In the genomic region with DNA sequence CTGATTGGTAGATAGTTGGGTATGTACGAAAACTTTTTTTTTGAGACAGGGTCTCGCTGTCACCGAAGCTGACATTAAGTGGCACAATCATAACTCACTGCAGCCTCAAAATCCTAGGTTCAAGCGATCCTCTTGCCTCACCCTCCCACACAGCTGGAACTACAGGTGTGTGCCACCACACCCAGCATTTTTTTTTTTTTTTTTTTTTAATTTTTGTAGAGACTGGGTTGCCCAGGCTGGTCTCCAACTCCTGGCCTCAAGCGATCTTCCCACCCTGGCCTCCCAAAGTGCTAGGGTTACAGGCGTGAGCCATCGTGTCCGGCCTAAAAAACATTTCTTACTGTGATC, we compare ENCODE assay signal across 8 cellular contexts. TPM values are rescaled to one million over a fixed set of nuclear protein-coding genes. Genes with fewer than 3 reads are reported as not detected.
A peak's percentile ranks its signal among the peaks of the same experiment; 100 is the strongest.
DNase-seq lines count a peak whose midpoint lies in the region; ATAC-seq and TF ChIP-seq lines count a peak whose summit lies in the region.

No MANE protein-coding gene starts in this region.

- peaks cover 35% of the 10 kb centered on the region for H3K4me1 ChIP-seq in CD4-positive, alpha-beta memory T cell (ENCODE audit: insufficient read depth, low read length)

- no peak for DNase-seq in CD4-positive, alpha-beta memory T cell
- DNase-seq in NB4 (ENCODE audit: low read depth), result no peak
- DNase-seq in neural crest cell (ENCODE audit: low read depth, low spot score), result no peak
- DNase-seq in NCI-H146 treated with DMSO at 0.1 percent for 48 hours (lab: John Stamatoyannopoulos, UW; ENCODE audit: unreplicated experiment), result no peak
- DNase-seq in stimulated activated CD8-positive, alpha-beta memory T cell treated with anti-CD3 and anti-CD28 coated beads, Interleukin-4, amount 100 ng/mL, for 48 hours, result no peak

- TF ChIP-seq POLR2A in NB4 (IDR thresholded peaks at IDR 0.05; ENCODE audit: extremely low read depth, insufficient read length), result no peak

- H3K27ac ChIP-seq in CD4-positive, alpha-beta memory T cell (ENCODE audit: low read depth, low read length), result peak overlapping the region; percentile 73

- H3K4me1 Mint-ChIP-seq in CD4-positive, alpha-beta memory T cell, result peaks cover 26 to 64% (median 48%) of the 10 kb centered on the region in 4 donors
- H3K4me1 Mint-ChIP-seq in dendritic cell treated with granulocyte-macrophage colony-stimulating factor and Interleukin-4, amounts not matched to agents 40 ng/mL and 50 ng/mL, for 4 days (ENCODE audit: low read depth), result peaks cover 65% of the 10 kb centered on the region
- peaks cover 51% of the 10 kb centered on the region for H3K4me1 Mint-ChIP-seq in neural crest cell

- POLR2A ChIA-PET in CD4-positive, alpha-beta memory T cell (lab: Charles Lee; ENCODE audit: partially characterized antibody), result interaction anchor here (2.0 kb wide), 1 partner anchor 24 kb away, joined by 4 read pairs; no protein-coding TSS in a partner anchor

- H3K4me3 ChIP-seq in CD4-positive, alpha-beta memory T cell (ENCODE audit: low read length in 2 of 2), result peak overlapping the region; percentile 62 to 95
- H3K4me3 ChIP-seq in NB4 (ENCODE audit: low read depth, low read length), result peak overlapping the region; percentile 92

- no peaks in the 10 kb centered on the region for H3K27me3 ChIP-seq in CD4-positive, alpha-beta memory T cell (ENCODE audit: insufficient read depth, low read length)

- peak overlapping the region; percentile 80 to 94 (median 90) for H3K27ac Mint-ChIP-seq in CD4-positive, alpha-beta memory T cell
- peak overlapping the region; percentile 98 for H3K27ac Mint-ChIP-seq in dendritic cell treated with granulocyte-macrophage colony-stimulating factor and Interleukin-4, amounts not matched to agents 40 ng/mL and 50 ng/mL, for 4 days
- peak overlapping the region; percentile 69 for H3K27ac Mint-ChIP-seq in neural crest cell (ENCODE audit: unreplicated experiment)

- H3K36me3 ChIP-seq in CD4-positive, alpha-beta memory T cell (ENCODE audit: insufficient read depth, low read length), result no peaks in the 10 kb centered on the region

- CTCF ChIA-PET in CD4-positive, alpha-beta memory T cell (lab: Charles Lee; ENCODE audit: partially characterized antibody), result interaction anchor here (0.7 to 0.8 kb wide), 2 partner anchors 8 to 57 kb away, joined by 3 read pairs; no protein-coding TSS in a partner anchor

- H3K36me3 Mint-ChIP-seq in CD4-positive, alpha-beta memory T cell, result peaks cover 15 to 32% of the 10 kb centered on the region in 2 donors
- peaks cover 71% of the 10 kb centered on the region for H3K36me3 Mint-ChIP-seq in dendritic cell treated with granulocyte-macrophage colony-stimulating factor and Interleukin-4, amounts not matched to agents 40 ng/mL and 50 ng/mL, for 4 days (ENCODE audit: low read depth)
- H3K36me3 Mint-ChIP-seq in neural crest cell (ENCODE audit: low read depth), result peaks cover 16% of the 10 kb centered on the region

- no peak for ATAC-seq in GM21528 (IDR thresholded peaks at IDR 0.05; ENCODE audit: low FRiP score, unreplicated experiment)
- ATAC-seq in GM18867 (IDR thresholded peaks at IDR 0.05; ENCODE audit: unreplicated experiment), result no peak

- TF ChIP-seq CTCF in NB4 (IDR thresholded peaks at IDR 0.05; ENCODE audit: low read depth, low read length), result no peak
- no peak for TF ChIP-seq CTCF in neural crest cell (conservative IDR thresholded peaks at IDR 0.05)

- intact Hi-C loops in CD4-positive, alpha-beta memory T cell (cut with micrococcal nuclease), result loop anchor here (10.0 kb wide), 1 partner anchor 146 kb away; a partner anchor contains a TSS
- intact Hi-C loops in dendritic cell treated with granulocyte-macrophage colony-stimulating factor and Interleukin-4, amounts not matched to agents 40 ng/mL and 50 ng/mL, for 4 days (cut with micrococcal nuclease), result loop anchor here (2.0 to 5.0 kb wide), 2 partner anchors 67 to 98 kb away; a partner anchor contains a TSS

- H3K9me3 Mint-ChIP-seq in CD4-positive, alpha-beta memory T cell, result peaks cover 0 to 6% (median 0%) of the 10 kb centered on the region in 8 donors
- H3K9me3 Mint-ChIP-seq in dendritic cell treated with granulocyte-macrophage colony-stimulating factor and Interleukin-4, amounts not matched to agents 40 ng/mL and 50 ng/mL, for 4 days, result no peaks in the 10 kb centered on the region
- H3K9me3 Mint-ChIP-seq in neural crest cell, result no peaks in the 10 kb centered on the region

- H3K9me3 ChIP-seq in CD4-positive, alpha-beta memory T cell (ENCODE audit: control insufficient read depth in 1 of 2, low read length in 2 of 2), result no peaks in the 10 kb centered on the region

- peak overlapping the region; percentile 85 to 94 (median 90) for H3K4me3 Mint-ChIP-seq in CD4-positive, alpha-beta memory T cell
- peak overlapping the region; percentile 95 for H3K4me3 Mint-ChIP-seq in dendritic cell treated with granulocyte-macrophage colony-stimulating factor and Interleukin-4, amounts not matched to agents 40 ng/mL and 50 ng/mL, for 4 days
- peak overlapping the region; percentile 90 for H3K4me3 Mint-ChIP-seq in neural crest cell

- peaks cover 0 to 1% of the 10 kb centered on the region in 2 donors for H3K27me3 Mint-ChIP-seq in CD4-positive, alpha-beta memory T cell
- H3K27me3 Mint-ChIP-seq in dendritic cell treated with granulocyte-macrophage colony-stimulating factor and Interleukin-4, amounts not matched to agents 40 ng/mL and 50 ng/mL, for 4 days, result no peaks in the 10 kb centered on the region
- no peaks in the 10 kb centered on the region for H3K27me3 Mint-ChIP-seq in neural crest cell (ENCODE audit: low read depth)

RNA-seq across cellular contexts. Expression of a gene that starts 1.5 kb away (rescaled TPM):
- total RNA-seq in CD4-positive, alpha-beta memory T cell, result 1 to 10 TPM; 3.7 to 3.8 TPM
- polyA plus RNA-seq in CD4-positive, alpha-beta memory T cell, result 1 to 10 TPM in 1 of 2 donors, under 1 TPM in 1; 0.90 to 2.3 TPM
- total RNA-seq in neural crest cell, result 18.3 and 21.9 TPM in 2 replicates

RNA-seq across cellular contexts. Expression of a gene that starts 22.7 kb away (rescaled TPM):
- 10 to 100 TPM; 12.8 to 14.7 TPM for total RNA-seq in CD4-positive, alpha-beta memory T cell
- 1 to 10 TPM; 7.5 to 8.5 TPM for polyA plus RNA-seq in CD4-positive, alpha-beta memory T cell
- total RNA-seq in neural crest cell, result 19.6 and 21.9 TPM in 2 replicates
